ENCODE assay signal across 8 cellular contexts in the genomic region with DNA sequence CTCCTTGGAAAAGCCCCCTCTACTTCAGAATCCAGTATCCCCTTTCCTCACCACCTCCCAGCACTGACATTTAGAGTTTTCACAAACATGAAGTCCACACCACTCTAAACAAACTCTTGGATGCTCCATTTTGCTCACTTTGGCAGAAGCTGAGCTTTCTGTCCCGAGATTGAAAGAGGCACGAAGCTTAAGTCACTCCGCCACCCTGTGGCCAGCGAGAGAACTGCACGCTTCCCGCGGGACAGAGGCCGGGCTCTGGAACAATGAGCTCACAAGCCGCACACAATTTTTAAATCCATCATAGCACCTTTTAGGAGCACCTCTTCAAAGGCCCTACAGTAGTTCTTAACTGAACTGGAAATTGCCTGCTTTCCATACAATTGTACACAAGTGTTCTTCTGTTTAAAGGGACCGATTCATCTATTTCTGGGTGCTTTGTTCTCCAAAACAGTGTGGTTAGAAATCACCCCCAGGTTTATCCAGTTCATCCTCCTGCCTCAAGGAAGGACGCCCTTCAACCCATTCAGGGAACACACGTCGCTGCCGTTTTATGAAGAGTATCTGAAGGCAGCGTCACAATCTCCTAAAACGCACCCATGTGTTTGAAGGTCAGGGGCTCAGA.
A peak's percentile ranks its signal among the peaks of the same experiment; 100 is the strongest.
DNase-seq lines count a peak whose midpoint lies in the region; ATAC-seq lines count a peak whose summit lies in the region.

No MANE protein-coding gene starts in this region.

- H3K4me1 Mint-ChIP-seq in central memory CD8-positive, alpha-beta T cell = peaks cover 8% of the 10 kb centered on the region

- H3K27me3 Mint-ChIP-seq in central memory CD8-positive, alpha-beta T cell = peaks cover 47% of the 10 kb centered on the region

- no peaks in the 10 kb centered on the region for H3K9me3 Mint-ChIP-seq in central memory CD8-positive, alpha-beta T cell

- no peak overlapping the region for H3K27ac Mint-ChIP-seq in central memory CD8-positive, alpha-beta T cell (ENCODE audit: low read depth)

- DNase-seq in DMS79 treated with DMSO at 0.1 percent for 48 hours (lab: John Stamatoyannopoulos, UW) (peak; percentile 66), NCI-H446 (lab: John Stamatoyannopoulos, UW) (peak; percentile 5 to 76), left lobe of liver (ENCODE audit: low spot score) (peak; percentile 83)
- peak; percentile 49 for DNase-seq in activated CD4-positive, alpha-beta T cell treated with anti-CD3 and anti-CD28 coated beads for 1 hour
- DNase-seq in central memory CD8-positive, alpha-beta T cell (ENCODE audit: low spot score in 2 of 2) = peak; percentile 54 to 62
- DNase-seq in stimulated activated CD4-positive, alpha-beta T cell treated with anti-CD3 and anti-CD28 coated beads, Interleukin-4, amount 100 ng/mL, for 1 hour = peak; percentile 78

- ATAC-seq in HG02798 (IDR thresholded peaks at IDR 0.05; ENCODE audit: poor library complexity, unreplicated experiment) (peak; percentile 62), left lobe of liver (peak; percentile 95), HG03280 (IDR thresholded peaks at IDR 0.05; ENCODE audit: unreplicated experiment) (no peak)
- ATAC-seq in central memory CD8-positive, alpha-beta T cell (replicated peaks; ENCODE audit: extremely low read depth, poor library complexity, severe bottlenecking) = peak; percentile 52

- peaks cover 2% of the 10 kb centered on the region for H3K36me3 Mint-ChIP-seq in central memory CD8-positive, alpha-beta T cell (ENCODE audit: insufficient read depth)

- H3K4me3 Mint-ChIP-seq in central memory CD8-positive, alpha-beta T cell = no peak overlapping the region
